In genomic region chr2:22701761-22702160, GRCh38 we compare ENCODE assay signal across 30 cellular contexts.
"Had no signal": no experiment of that assay in that cellular context is flagged by ENCODE, and none has a peak within 500 bp of the region (broad histone marks: within the 10 kb centered on the region; RNA-seq: fewer than 3 reads in every experiment).

No MANE protein-coding gene starts in this region.

- FAIRE-seq: keratinocyte, small intestine, urothelium cell line had no signal

- H2AFZ ChIP-seq: parathyroid adenoma had no signal

- H3K79me2 ChIP-seq: parathyroid adenoma had no signal

- H3K9ac ChIP-seq: parathyroid adenoma had no signal

- DNase-seq: head of caudate nucleus; hippocampal formation; kidney glomerular epithelial cell; left colon; left ventricle myocardium inferior; mesendoderm; naive B cell; natural killer cell; occipital lobe; psoas muscle; retina; right cardiac atrium; sigmoid colon; small intestine; stimulated activated CD4-positive, alpha-beta T cell treated with anti-CD3 and anti-CD28 coated beads, Interleukin-1b, Interleukin-23, amount 100 ng/mL, for 48 hours; stimulated activated CD4-positive, alpha-beta T cell treated with anti-CD3 and anti-CD28 coated beads, Interleukin-2, amount 100 ng/mL, for 48 hours; stimulated activated CD4-positive, alpha-beta T cell treated with anti-CD3 and anti-CD28 coated beads, Interleukin-4, amount 100 ng/mL, for 4 hours; stimulated activated CD8-positive, alpha-beta memory T cell treated with anti-CD3 and anti-CD28 coated beads, Interleukin-4, amount 100 ng/mL, for 48 hours; stimulated activated naive CD8-positive, alpha-beta T cell treated with anti-CD3 and anti-CD28 coated beads, Interleukin-15, Interleukin-2, amounts not matched to agents 100 U/mL and 50 U/mL, for 24 hours; stomach; testis; tibial artery; trophoblast cell; upper lobe of right lung had no signal

- H3K27me3 ChIP-seq: neutrophil, sigmoid colon, stomach, testis, tibial artery, upper lobe of right lung had no signal

- H3K4me3 ChIP-seq: left ventricle myocardium inferior, lung, psoas muscle, sigmoid colon, stomach, testis, tibial artery, upper lobe of right lung had no signal

- ATAC-seq: left colon; natural killer cell; psoas muscle; right cardiac atrium; stimulated activated memory B cell treated with anti-CD40 and anti-IgM and Interleukin-4, amounts not matched to agents 10 μg/mL and 1 μg/mL and 100 μg/mL, for 72 hours; stimulated activated naive CD8-positive, alpha-beta T cell treated with anti-CD3 and anti-CD28 coated beads, Interleukin-15, Interleukin-2, amounts not matched to agents 100 U/mL and 50 U/mL, for 24 hours; upper lobe of right lung had no signal

- H3K4me1 ChIP-seq: left ventricle myocardium inferior, parathyroid adenoma, psoas muscle, sigmoid colon, stomach, testis, tibial artery, upper lobe of right lung had no signal

- H3K27ac ChIP-seq: left ventricle myocardium inferior, neutrophil, parathyroid adenoma, psoas muscle, sigmoid colon, stomach, testis, tibial artery, upper lobe of right lung had no signal

- H3K9me3 ChIP-seq: left ventricle myocardium inferior, neutrophil, psoas muscle, sigmoid colon, stomach, testis, tibial artery, upper lobe of right lung had no signal

- H3K36me3 ChIP-seq: left ventricle myocardium inferior, neutrophil, sigmoid colon, stomach, tibial artery, upper lobe of right lung had no signal
